In the genomic region with DNA sequence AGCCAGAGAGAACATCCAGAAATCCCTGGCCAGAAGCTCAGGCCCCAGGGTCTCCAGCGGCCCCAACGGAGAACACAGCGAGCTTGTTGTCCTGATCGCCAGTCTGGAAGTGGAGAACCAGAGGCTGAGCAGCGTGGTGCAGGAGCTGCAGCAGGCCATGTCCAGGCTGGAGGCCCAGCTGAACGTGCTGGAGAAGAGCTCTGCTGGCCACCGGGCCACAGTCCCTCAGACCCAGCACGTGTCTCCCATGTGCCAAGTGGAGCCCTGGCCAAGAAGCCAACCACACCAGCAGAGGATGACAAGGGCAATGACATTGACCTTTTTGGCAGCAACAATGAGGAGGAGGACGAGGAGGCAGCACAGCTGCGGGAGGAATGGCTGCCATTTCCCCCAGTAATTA, we compare ENCODE assay signal across 18 cellular contexts. TPM values are rescaled to one million over a fixed set of nuclear protein-coding genes. Genes with fewer than 3 reads are reported as not detected.
DNase-seq lines count a peak whose midpoint lies in the region; ATAC-seq and TF ChIP-seq lines count a peak whose summit lies in the region.
"Had no signal": no experiment of that assay in that cellular context is flagged by ENCODE, and none has a peak within 500 bp of the region (broad histone marks: within the 10 kb centered on the region; RNA-seq: fewer than 3 reads in every experiment).

No MANE protein-coding gene starts in this region.

- H2BK120ac ChIP-seq in trophoblast cell (ENCODE audit: insufficient read depth, low read length, poor library complexity), result no peak overlapping the region

- no peaks in the 10 kb centered on the region for H3K79me2 ChIP-seq in trophoblast cell (ENCODE audit: control insufficient read depth, insufficient read depth, low read length, poor library complexity)

- H4K12ac ChIP-seq in trophoblast cell (ENCODE audit: low read depth, low read length), result no peak overlapping the region

- no peak overlapping the region for H2AK5ac ChIP-seq in trophoblast cell (ENCODE audit: low read length)

- intact Hi-C loops in Right ventricle myocardium inferior (cut with DNase I) (no loop called here), cardiac septum (cut with DNase I) (no loop called here), body of pancreas (cut with DNase I) (loop anchor here (5.0 kb wide), 1 partner anchor 138 kb away; no protein-coding TSS in a partner anchor), breast epithelium (cut with DNase I; ENCODE audit: low total_unique reads) (no loop called here)

- DNase-seq in Right ventricle myocardium inferior (ENCODE audit: missing footprints) (peak; percentile 76), cardiac septum (ENCODE audit: low spot score) (no peak), iPS-NIHi7 (ENCODE audit: extremely low spot score) (peak; percentile 1), trophoblast cell (no peak), DMS114 treated with DMSO at 0.1 percent for 48 hours (lab: John Stamatoyannopoulos, UW; ENCODE audit: unreplicated experiment) (no peak), body of pancreas (no peak), breast epithelium (ENCODE audit: low spot score in 2 of 2) (no peak), NCI-H1417 treated with DMSO at 0.1 percent for 48 hours (lab: John Stamatoyannopoulos, UW) (no peak)
- DNase-seq: 8988T; BE2C; CD4-positive, alpha-beta memory T cell; DMS79 treated with DMSO at 0.1 percent for 48 hours; H9; NCI-H1436; NCI-H2029; NCI-H2171 treated with DMSO at 0.1 percent for 48 hours had no signal

- H3K4ac ChIP-seq in trophoblast cell (ENCODE audit: low read depth, low read length), result no peak overlapping the region

- H3K23ac ChIP-seq in trophoblast cell (ENCODE audit: low read length), result no peak overlapping the region

- H3K4me1 ChIP-seq in trophoblast cell (ENCODE audit: control insufficient read depth in 1 of 2, insufficient read depth in 2 of 2, low read length in 2 of 2), result no peaks in the 10 kb centered on the region
- H3K4me1 ChIP-seq in body of pancreas, result no peaks in the 10 kb centered on the region
- H3K4me1 ChIP-seq in breast epithelium, result no peaks in the 10 kb centered on the region
- H3K4me1 ChIP-seq: BE2C had no signal

- no peak overlapping the region for H3K27ac ChIP-seq in trophoblast cell (ENCODE audit: low read depth, low read length)
- no peak overlapping the region for H3K27ac ChIP-seq in body of pancreas
- H3K27ac ChIP-seq in breast epithelium, result peak overlapping the region in 1 of 2 donors; percentile 38

- TF ChIP-seq POLR2A in body of pancreas (IDR thresholded peaks at IDR 0.05) (no peak), breast epithelium (IDR thresholded peaks at IDR 0.05) (no peak)

- H4K8ac ChIP-seq in trophoblast cell (ENCODE audit: low read depth, low read length), result no peak overlapping the region

- no peak overlapping the region for H2BK12ac ChIP-seq in trophoblast cell (ENCODE audit: low read length)

- H3K9me3 ChIP-seq in trophoblast cell (ENCODE audit: insufficient read depth, low read depth, low read length) (no peaks in the 10 kb centered on the region), body of pancreas (no peaks in the 10 kb centered on the region), breast epithelium (no peaks in the 10 kb centered on the region)
- H3K9me3 ChIP-seq: BE2C had no signal

- peak; percentile 59 for ATAC-seq in Right ventricle myocardium inferior
- ATAC-seq in body of pancreas, result no peak

- H3K18ac ChIP-seq in trophoblast cell (ENCODE audit: low read length), result no peak overlapping the region

- H3K36me3 ChIP-seq in trophoblast cell (ENCODE audit: control insufficient read depth in 1 of 2, insufficient read depth in 2 of 2, low read length in 2 of 2) (no peaks in the 10 kb centered on the region), body of pancreas (replicated peaks in 1 of 2; ENCODE audit: insufficient read depth in 1 of 2, low read depth in 2 of 2) (no peaks in the 10 kb centered on the region), breast epithelium (no peaks in the 10 kb centered on the region)
- H3K36me3 ChIP-seq: BE2C had no signal

- no peaks in the 10 kb centered on the region for H3K79me1 ChIP-seq in trophoblast cell (ENCODE audit: low read length)

- H4K91ac ChIP-seq in trophoblast cell (ENCODE audit: low read depth, low read length), result no peak overlapping the region

- no peak overlapping the region for H3K9ac ChIP-seq in trophoblast cell (ENCODE audit: low read length)

- WGBS in trophoblast cell (ENCODE audit: extremely low coverage, insufficient coverage, insufficient read length), result no CpG with 5 or more reads among the region's 10 CpGs
- WGBS in body of pancreas, 2 donors, result 62 to 68% methylated on average over 5 to 10 of the region's 10 CpGs

- no peak overlapping the region for H2AFZ ChIP-seq in trophoblast cell (ENCODE audit: insufficient read depth, low read length, poor library complexity)

- H3K14ac ChIP-seq in trophoblast cell (ENCODE audit: low read length), result no peak overlapping the region

- TF ChIP-seq CTCF in body of pancreas (IDR thresholded peaks at IDR 0.05) (no peak), breast epithelium (IDR thresholded peaks at IDR 0.05) (no peak)

- no peak overlapping the region for H2BK5ac ChIP-seq in trophoblast cell (ENCODE audit: low read depth, low read length, poor library complexity)

- H3K27me3 ChIP-seq in trophoblast cell (ENCODE audit: insufficient read depth, low read length) (no peaks in the 10 kb centered on the region), body of pancreas (peaks cover 0 to 3% of the 10 kb centered on the region in 2 donors), breast epithelium (no peaks in the 10 kb centered on the region)

- H3K4me3 ChIP-seq in trophoblast cell (ENCODE audit: low read depth, low read length) (peak overlapping the region; percentile 55), body of pancreas (no peak overlapping the region), breast epithelium (no peak overlapping the region)

- no peak overlapping the region for H3K4me2 ChIP-seq in trophoblast cell (ENCODE audit: low read length)

RNA-seq across cellular contexts. Expression of a gene that starts 20.6 kb away (rescaled TPM):
- not detected for total RNA-seq in Right ventricle myocardium inferior
- total RNA-seq in cardiac septum, result not detected
- polyA plus RNA-seq in trophoblast cell (2013), result not detected in 2 replicates
- total RNA-seq in body of pancreas, result not detected
- total RNA-seq in breast epithelium, result not detected
- total RNA-seq: CD4-positive, alpha-beta memory T cell; G401; H9; NCI-H460 had no signal
- polyA plus RNA-seq: CD4-positive, alpha-beta memory T cell had no signal

RNA-seq across cellular contexts. Expression of a gene that starts 39.0 kb away (rescaled TPM):
- total RNA-seq in Right ventricle myocardium inferior (not detected), cardiac septum (not detected), body of pancreas (10 to 100 TPM in 1 of 2 donors, not detected in 1; 10.4 TPM), breast epithelium (10 to 100 TPM in 2 of 3 donors, not detected in 1; 59.6 to 80.8 TPM)
- not detected in 2 replicates for polyA plus RNA-seq in trophoblast cell (2013)
- total RNA-seq: CD4-positive, alpha-beta memory T cell; G401; H9; NCI-H460 had no signal
- polyA plus RNA-seq: CD4-positive, alpha-beta memory T cell had no signal

RNA-seq across cellular contexts. Expression of a gene that starts 45.6 kb away (rescaled TPM):
- total RNA-seq in Right ventricle myocardium inferior (10.5 TPM), cardiac septum (13.5 TPM), body of pancreas (1 to 10 TPM; 5.4 to 7.9 TPM), breast epithelium (10 to 100 TPM in 2 of 3 donors, 1 to 10 TPM in 1; 8.5 to 19.0 (median 14.8) TPM)
- polyA plus RNA-seq in trophoblast cell (2013), result 36.7 and 38.4 TPM in 2 replicates

Comparison
In these comparisons a context has a peak if more than half of its experiments do, and no peak if none do; other contexts are left out.
1. DNase-seq: peak in Right ventricle myocardium inferior (single experiment) and iPS-NIHi7 (single experiment); none in cardiac septum (single experiment), trophoblast cell (0 of 2), DMS114 treated with DMSO at 0.1 percent for 48 hours (single experiment), body of pancreas (0 of 4), breast epithelium (0 of 2) and NCI-H1417 treated with DMSO at 0.1 percent for 48 hours (single experiment).